ENCODE assay signal across 12 cellular contexts in the genomic region with DNA sequence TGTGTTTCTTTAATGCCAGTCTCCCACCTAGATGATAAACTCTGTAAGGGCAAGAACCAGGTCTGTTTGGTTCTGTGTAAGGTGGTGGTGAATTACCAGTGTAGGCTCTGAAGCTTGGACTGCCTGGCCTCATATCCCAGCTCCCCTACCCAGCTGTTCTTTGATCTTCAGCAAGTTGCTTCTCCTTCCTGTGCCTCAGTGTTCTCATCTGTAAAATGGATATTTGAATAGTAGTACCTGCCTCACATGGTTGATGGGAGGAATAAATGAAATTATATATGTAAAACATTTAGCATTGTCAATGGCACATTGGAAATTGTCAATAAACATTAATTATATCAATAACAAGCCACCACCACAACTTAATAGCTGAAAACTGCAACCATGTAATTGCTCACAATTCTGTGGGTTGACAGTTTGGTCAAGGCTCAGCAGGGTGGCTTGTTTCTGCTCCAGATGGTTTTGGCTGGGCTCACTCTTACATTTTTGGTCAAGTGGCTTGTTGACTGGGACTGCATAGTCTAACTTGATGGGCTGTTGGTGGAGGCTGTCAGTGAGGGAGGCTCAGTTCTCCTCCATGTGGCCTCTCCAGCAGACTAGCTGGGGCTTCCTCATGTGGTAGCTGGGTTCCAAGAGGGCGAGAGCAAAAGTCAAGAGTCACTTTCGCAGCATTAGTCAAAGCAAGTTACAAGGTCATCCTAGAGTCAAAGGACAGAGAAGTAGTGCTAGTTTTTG.
DNase-seq lines count a peak whose midpoint lies in the region; ATAC-seq, FAIRE-seq and TF ChIP-seq lines count a peak whose summit lies in the region.
"Had no signal": no experiment of that assay in that cellular context is flagged by ENCODE, and none has a peak within 500 bp of the region (broad histone marks: within the 10 kb centered on the region; RNA-seq: fewer than 3 reads in every experiment).

No MANE protein-coding gene starts in this region.

- H3K27ac ChIP-seq in ACC112 (ENCODE audit: low read depth, low read length) = peak overlapping the region; percentile 95

- H3K36me3 Mint-ChIP-seq in effector memory CD8-positive, alpha-beta T cell (ENCODE audit: insufficient read depth) = peaks cover 19% of the 10 kb centered on the region

- no peaks in the 10 kb centered on the region for H3K36me3 ChIP-seq in ACC112 (ENCODE audit: insufficient read depth, low read length)

- no peaks in the 10 kb centered on the region for H3K27me3 Mint-ChIP-seq in effector memory CD8-positive, alpha-beta T cell

- FAIRE-seq in RCC 7860 (lab: Jason Lieb, UNC) = peak; percentile 8
- FAIRE-seq: colon, D721Med had no signal

- DNase-seq in Daoy (ENCODE audit: low read depth) (peak; percentile 36), RCC 7860 (ENCODE audit: low spot score) (no peak), RPMI8226 (no peak), foreskin fibroblast (no peak), Right ventricle myocardium inferior (ENCODE audit: missing footprints) (no peak), DMS153 (lab: John Stamatoyannopoulos, UW) (no peak)
- peak in 1 of 3 experiments; percentile 4 for DNase-seq in effector memory CD8-positive, alpha-beta T cell
- DNase-seq: foreskin keratinocyte, retina had no signal

- H3K4me3 Mint-ChIP-seq in effector memory CD8-positive, alpha-beta T cell = peak overlapping the region; percentile 51 to 75

- no peak overlapping the region for H2AFZ ChIP-seq in ACC112 (ENCODE audit: low read length, unreplicated experiment)

- no peak for ATAC-seq in effector memory CD8-positive, alpha-beta T cell (replicated peaks)
- no peak for ATAC-seq in Right ventricle myocardium inferior
- ATAC-seq: foreskin keratinocyte had no signal

- peaks cover 81% of the 10 kb centered on the region for H3K4me1 ChIP-seq in ACC112 (ENCODE audit: control insufficient read depth, insufficient read depth, low read length, unreplicated experiment)

- H3K4me1 Mint-ChIP-seq in effector memory CD8-positive, alpha-beta T cell (ENCODE audit: low read depth in 2 of 2) = peaks cover 42 to 48% of the 10 kb centered on the region in 2 donors

- H3K79me2 ChIP-seq in ACC112 (ENCODE audit: control insufficient read depth, insufficient read depth, low read length, unreplicated experiment) = no peaks in the 10 kb centered on the region

- H3K27ac Mint-ChIP-seq in effector memory CD8-positive, alpha-beta T cell = peak overlapping the region; percentile 86

- no peak for TF ChIP-seq CTCF in foreskin fibroblast (IDR thresholded peaks at IDR 0.05; ENCODE audit: low read depth, low read length)

- no peaks in the 10 kb centered on the region for H3K27me3 ChIP-seq in ACC112 (ENCODE audit: insufficient read depth, low read length)
- H3K27me3 ChIP-seq: foreskin keratinocyte had no signal

- H3K4me3 ChIP-seq in ACC112 (ENCODE audit: low read depth, low read length) = no peak overlapping the region
- no peak overlapping the region for H3K4me3 ChIP-seq in foreskin fibroblast (ENCODE audit: low read depth in 1 of 2, low read length in 2 of 2)

- intact Hi-C loops in Right ventricle myocardium inferior (cut with DNase I) = no loop called here

- no peaks in the 10 kb centered on the region for H3K9me3 Mint-ChIP-seq in effector memory CD8-positive, alpha-beta T cell
